Comparison of ENCODE assay signal across 24 cellular contexts in the genomic region with DNA sequence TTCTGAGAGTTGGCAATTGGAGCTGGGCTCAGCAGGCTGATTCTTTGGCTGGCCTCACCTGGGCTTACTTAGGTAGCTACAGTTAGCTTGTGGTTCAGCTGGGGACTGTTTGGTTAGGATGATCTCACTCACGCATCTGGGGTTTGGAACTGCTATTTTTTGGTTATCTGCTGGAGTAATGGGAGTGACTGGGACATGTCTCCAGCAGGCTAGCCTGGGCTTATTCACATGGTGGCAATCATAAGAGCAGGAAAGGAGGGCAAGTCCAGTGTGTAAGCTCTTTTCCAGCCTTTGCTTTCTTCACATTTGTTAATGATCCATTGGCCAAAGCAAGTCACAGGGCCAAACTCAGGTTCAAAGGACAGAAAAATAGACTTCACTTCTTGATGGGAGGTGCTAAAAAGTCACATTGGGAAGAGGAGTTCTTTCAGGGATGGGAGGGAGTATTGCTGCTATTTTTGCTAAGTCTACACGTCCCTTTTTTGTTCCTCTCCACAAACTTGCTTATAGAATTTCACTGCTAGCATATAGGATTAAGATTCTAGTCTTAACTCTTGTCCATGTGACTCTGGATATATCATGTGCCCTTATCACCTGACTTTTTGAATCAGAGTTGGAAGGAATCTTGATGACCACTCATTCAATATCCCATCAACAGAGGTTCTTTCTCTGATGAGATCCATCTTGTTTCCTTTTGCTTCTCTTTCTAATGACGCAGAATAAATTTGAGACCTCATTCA.
DNase-seq lines count a peak whose midpoint lies in the region; ATAC-seq and TF ChIP-seq lines count a peak whose summit lies in the region.
"Had no signal": no experiment of that assay in that cellular context is flagged by ENCODE, and none has a peak within 500 bp of the region (broad histone marks: within the 10 kb centered on the region; RNA-seq: fewer than 3 reads in every experiment).

No MANE protein-coding gene starts in this region.

- POLR2A ChIA-PET in RWPE1 (lab: Yijun Ruan, JAX; ENCODE audit: low non-redundant PET): no interaction called here

- H3K4me1 Mint-ChIP-seq in glutamatergic neuron (ENCODE audit: low read depth, unreplicated experiment) (peaks cover 8% of the 10 kb centered on the region), endodermal cell (peaks cover 8% of the 10 kb centered on the region), immature natural killer cell (peaks cover 15 to 19% of the 10 kb centered on the region in 2 donors)

- no peaks in the 10 kb centered on the region for H3K36me3 Mint-ChIP-seq in glutamatergic neuron (ENCODE audit: unreplicated experiment)
- H3K36me3 Mint-ChIP-seq in endodermal cell (ENCODE audit: low read depth): no peaks in the 10 kb centered on the region
- H3K36me3 Mint-ChIP-seq in immature natural killer cell: no peaks in the 10 kb centered on the region
- H3K36me3 Mint-ChIP-seq: type B pancreatic cell had no signal

- H3K4me3 Mint-ChIP-seq in glutamatergic neuron (ENCODE audit: unreplicated experiment) (no peak overlapping the region), endodermal cell (no peak overlapping the region), immature natural killer cell (no peak overlapping the region)
- H3K4me3 Mint-ChIP-seq: activated T-cell treated with anti-CD3 and anti-CD28 coated beads, Interleukin-2, amount 50 U/mL, for 4 hours; IgD-negative memory B cell; type B pancreatic cell had no signal

- H3K27ac Mint-ChIP-seq in glutamatergic neuron (ENCODE audit: unreplicated experiment) (peak overlapping the region; percentile 3), endodermal cell (no peak overlapping the region), immature natural killer cell (no peak overlapping the region)
- H3K27ac Mint-ChIP-seq: IgD-negative memory B cell had no signal

- CTCF ChIA-PET in RWPE1 (lab: Yijun Ruan, JAX): interaction anchor here (1.2 kb wide), 1 partner anchor 11 kb away, joined by 3 read pairs; no protein-coding TSS in a partner anchor

- ATAC-seq in HG03039 (IDR thresholded peaks at IDR 0.05; ENCODE audit: unreplicated experiment): no peak
- ATAC-seq: activated T-cell treated with anti-CD3 and anti-CD28 coated beads, Interleukin-2, amount 50 U/mL, for 4 hours had no signal

- H2AFZ ChIP-seq in osteoblast (ENCODE audit: low read length): no peak overlapping the region

- DNase-seq in Daoy (ENCODE audit: low read depth) (peak; percentile 32), RWPE1 (ENCODE audit: low spot score) (no peak), glutamatergic neuron (no peak), osteoblast (ENCODE audit: insufficient read length, low spot score, missing footprints) (peak; percentile 68), endodermal cell (no peak), immature natural killer cell (no peak), nucleus accumbens (lab: John Stamatoyannopoulos, UW) (no peak)
- DNase-seq: activated naive CD4-positive, alpha-beta T cell; activated T-cell treated with anti-CD3 and anti-CD28 coated beads, Interleukin-2, amount 50 U/mL, for 4 hours; amygdala; caudate nucleus; dermis blood vessel endothelial cell; GM23248; MV-4-11; NCI-H2171; NCI-H524 treated with DMSO at 0.1 percent for 48 hours; occipital lobe; Right ventricle myocardium superior; stimulated activated CD4-positive, alpha-beta T cell treated with anti-CD3 and anti-CD28 coated beads, Interleukin-12 subunit alpha, Interleukin-12 subunit beta, amount 100 ng/mL, for 4 hours had no signal

- H3K9me3 Mint-ChIP-seq in glutamatergic neuron (ENCODE audit: unreplicated experiment) (peaks cover 5% of the 10 kb centered on the region), endodermal cell (no peaks in the 10 kb centered on the region), immature natural killer cell (no peaks in the 10 kb centered on the region)
- H3K9me3 Mint-ChIP-seq: activated T-cell treated with anti-CD3 and anti-CD28 coated beads, Interleukin-2, amount 50 U/mL, for 4 hours; IgD-negative memory B cell; type B pancreatic cell had no signal

- H3K36me3 ChIP-seq in osteoblast (ENCODE audit: insufficient read depth, low read length) (no peaks in the 10 kb centered on the region), endodermal cell (ENCODE audit: control insufficient read depth, insufficient read depth, low read length) (no peaks in the 10 kb centered on the region)

- no peak overlapping the region for H3K4me2 ChIP-seq in osteoblast (ENCODE audit: insufficient read depth, low read length)

- H3K79me2 ChIP-seq in osteoblast (ENCODE audit: insufficient read depth, low read length): no peaks in the 10 kb centered on the region

- no peak overlapping the region for H3K9ac ChIP-seq in endodermal cell (ENCODE audit: extremely low read depth, low read length, poor library complexity, severe bottlenecking)
- H3K9ac ChIP-seq: GM23248 had no signal

- H3K4me3 ChIP-seq in osteoblast (ENCODE audit: insufficient read depth, low read length) (no peak overlapping the region), endodermal cell (ENCODE audit: low read length) (no peak overlapping the region)
- H3K4me3 ChIP-seq: GM23248, lung had no signal

- H4K20me1 ChIP-seq in osteoblast (ENCODE audit: insufficient read depth, low read length): no peaks in the 10 kb centered on the region

- no peaks in the 10 kb centered on the region for H3K27me3 ChIP-seq in osteoblast (ENCODE audit: insufficient read depth, low read length)
- no peaks in the 10 kb centered on the region for H3K27me3 ChIP-seq in endodermal cell (ENCODE audit: control insufficient read depth, insufficient read depth, low read length, poor library complexity, severe bottlenecking)

- H3K27ac ChIP-seq in RWPE1 (peak overlapping the region; percentile 99), osteoblast (ENCODE audit: low read depth, low read length) (no peak overlapping the region), endodermal cell (ENCODE audit: low read depth, low read length) (no peak overlapping the region)
- H3K27ac ChIP-seq: C4-2B, GM23248 had no signal

- H3K4me1 ChIP-seq in osteoblast (ENCODE audit: insufficient read depth, low read length) (peaks cover 19% of the 10 kb centered on the region), endodermal cell (ENCODE audit: control insufficient read depth, insufficient read depth, low read length) (peaks cover 4% of the 10 kb centered on the region)

- H3K9me3 ChIP-seq in osteoblast (ENCODE audit: low read depth, low read length) (no peaks in the 10 kb centered on the region), endodermal cell (ENCODE audit: control insufficient read depth, low read length) (no peaks in the 10 kb centered on the region)

- TF ChIP-seq CTCF in RWPE1 (conservative IDR thresholded peaks at IDR 0.05; ENCODE audit: low read depth) (no peak), glutamatergic neuron (IDR thresholded peaks at IDR 0.05; ENCODE audit: partially characterized antibody, unreplicated experiment) (no peak), osteoblast (IDR thresholded peaks at IDR 0.05; ENCODE audit: extremely low read depth, low read depth, low read length) (no peak), endodermal cell (conservative IDR thresholded peaks at IDR 0.05) (no peak)

- WGBS in endodermal cell (ENCODE audit: insufficient coverage in 1 of 2, insufficient read length in 1 of 2), 2 experiments: 86 to 100% methylated on average over 2 to 3 of the region's 3 CpGs

- H3K27me3 Mint-ChIP-seq in glutamatergic neuron (ENCODE audit: unreplicated experiment) (peaks cover 6% of the 10 kb centered on the region), endodermal cell (ENCODE audit: insufficient read depth) (no peaks in the 10 kb centered on the region), immature natural killer cell (ENCODE audit: low read depth in 3 of 3) (peaks cover 2 to 3% (median 2%) of the 10 kb centered on the region in 3 donors)
- H3K27me3 Mint-ChIP-seq: type B pancreatic cell had no signal

Comparison
In these comparisons a context has a peak if more than half of its experiments do, and no peak if none do; other contexts are left out.
1. DNase-seq: peak in Daoy (single experiment) and osteoblast (single experiment); none in RWPE1 (single experiment), glutamatergic neuron (single experiment), endodermal cell (single experiment), immature natural killer cell (0 of 3) and nucleus accumbens (0 of 56).